ENCODE assay signal across 8 cellular contexts in genomic region chr20:63290677-63291472, GRCh38. TPM values are rescaled to one million over a fixed set of nuclear protein-coding genes. Genes with fewer than 3 reads are reported as not detected.
DNase-seq lines count a peak whose midpoint lies in the region; ATAC-seq, FAIRE-seq and TF ChIP-seq lines count a peak whose summit lies in the region.
"Had no signal": no experiment of that assay in that cellular context is flagged by ENCODE, and none has a peak within 500 bp of the region (broad histone marks: within the 10 kb centered on the region; RNA-seq: fewer than 3 reads in every experiment).

No MANE protein-coding gene starts in this region.

- peak; percentile 70 for DNase-seq in GM18507 (ENCODE audit: extremely low spot score, insufficient read length, low read depth)
- peak; percentile 27 for DNase-seq in NCI-H69 (lab: John Stamatoyannopoulos, UW)
- peak; percentile 68 for DNase-seq in activated CD8-positive, alpha-beta memory T cell treated with anti-CD3 and anti-CD28 coated beads, Interleukin-2, amount 50 U/mL, for 4 hours
- peak in 5 of 6 donors; percentile 26 to 91 (median 74) for DNase-seq in pancreas
- DNase-seq in NCI-H128 (lab: John Stamatoyannopoulos, UW; ENCODE audit: unreplicated experiment) = no peak

- intact Hi-C loops in pancreas (cut with DNase I) = no loop called here

- peaks cover 0 to 16% (median 3%) of the 10 kb centered on the region in 3 donors for H3K36me3 ChIP-seq in pancreas

- H3K27ac ChIP-seq in pancreas = no peak overlapping the region

- H3K27me3 ChIP-seq in pancreas = no peaks in the 10 kb centered on the region

- no peaks in the 10 kb centered on the region for H3K9me3 ChIP-seq in pancreas

- peak; percentile 40 to 55 (median 52) for TF ChIP-seq CTCF in pancreas (IDR thresholded peaks at IDR 0.05)

- H3K4me1 ChIP-seq in pancreas = no peaks in the 10 kb centered on the region

- WGBS in pancreas, 2 donors = 17 to 27% methylated on average over 25 to 26 of the region's 26 CpGs

- FAIRE-seq in GM18507 (lab: Jason Lieb, UNC) = no peak
- FAIRE-seq in pancreas (lab: Jason Lieb, UNC) = no peak
- FAIRE-seq: colon had no signal

- no peak overlapping the region for H3K4me3 ChIP-seq in pancreas

- peak; percentile 64 for ATAC-seq in esophagus mucosa
- ATAC-seq in pancreas = peak; percentile 65 to 83 (median 76)
- no peak for ATAC-seq in GM21619 (IDR thresholded peaks at IDR 0.05; ENCODE audit: unreplicated experiment)

RNA-seq across cellular contexts. Expression of gene COL20A1, which starts 2.1 kb away (rescaled TPM):
- not detected for total RNA-seq in esophagus mucosa
- not detected for total RNA-seq in pancreas
- polyA plus RNA-seq in pancreas = under 1 TPM in 1 of 2 donors, not detected in 1; 0.05 TPM

RNA-seq across cellular contexts. Expression of gene ARFGAP1, which starts 18.3 kb away (rescaled TPM):
- total RNA-seq in esophagus mucosa (26.3 TPM), pancreas (10 to 100 TPM; 34.0 to 56.7 (median 47.0) TPM)
- polyA plus RNA-seq in pancreas = 100 to 1,000 TPM; 176 to 251 TPM

RNA-seq across cellular contexts. Expression of gene NKAIN4, which starts 36.6 kb away (rescaled TPM):
- total RNA-seq in esophagus mucosa = not detected
- total RNA-seq in pancreas = not detected
- under 1 TPM in 1 of 2 donors, not detected in 1; 0.14 TPM for polyA plus RNA-seq in pancreas

RNA-seq across cellular contexts. Expression of gene BIRC7, which starts 55.2 kb away (rescaled TPM):
- total RNA-seq in esophagus mucosa (not detected), pancreas (not detected)
- under 1 TPM in 1 of 2 donors, not detected in 1; 0.09 TPM for polyA plus RNA-seq in pancreas
